Comparison of ENCODE assay signal across 11 cellular contexts in genomic region chr6:70396796-70397729, GRCh38. TPM values are rescaled to one million over a fixed set of nuclear protein-coding genes. Genes with fewer than 3 reads are reported as not detected.
DNase-seq lines count a peak whose midpoint lies in the region; ATAC-seq, FAIRE-seq and TF ChIP-seq lines count a peak whose summit lies in the region.
"Had no signal": no experiment of that assay in that cellular context is flagged by ENCODE, and none has a peak within 500 bp of the region (broad histone marks: within the 10 kb centered on the region; RNA-seq: fewer than 3 reads in every experiment).

No MANE protein-coding gene starts in this region.

- DNase-seq in bronchial epithelial cell (ENCODE audit: low read depth) (peak; percentile 87), neural progenitor cell (ENCODE audit: low spot score) (no peak), NCI-H1930 (lab: John Stamatoyannopoulos, UW) (no peak), foreskin melanocyte (no peak)
- DNase-seq: effector memory CD4-positive, alpha-beta T cell; NCI-H1417 treated with DMSO at 0.1 percent for 48 hours; T-helper 17 cell had no signal

- FAIRE-seq in bronchial epithelial cell (lab: Jason Lieb, UNC) = peak; percentile 7

- H2AFZ ChIP-seq in neural progenitor cell (replicated peaks) = peak overlapping the region; percentile 80

- H3K9ac ChIP-seq in neural progenitor cell = no peak overlapping the region

- H3F3A ChIP-seq in neural progenitor cell (ENCODE audit: low read depth) = no peaks in the 10 kb centered on the region

- H3K4me1 Mint-ChIP-seq in neural progenitor cell = peaks cover 4% of the 10 kb centered on the region
- H3K4me1 Mint-ChIP-seq: T-helper 17 cell had no signal

- no peaks in the 10 kb centered on the region for H3K9me3 Mint-ChIP-seq in neural progenitor cell

- ATAC-seq in GM18511 (IDR thresholded peaks at IDR 0.05; ENCODE audit: unreplicated experiment) (peak; percentile 66), HG03571 (IDR thresholded peaks at IDR 0.05; ENCODE audit: unreplicated experiment) (peak; percentile 51), GM19455 (IDR thresholded peaks at IDR 0.05; ENCODE audit: unreplicated experiment) (no peak), HG02885 (IDR thresholded peaks at IDR 0.05; ENCODE audit: poor library complexity, unreplicated experiment) (no peak)
- ATAC-seq: T-helper 17 cell had no signal

- H3K27me3 Mint-ChIP-seq in neural progenitor cell (ENCODE audit: insufficient read depth, low read depth) = no peaks in the 10 kb centered on the region

- H3K4me2 ChIP-seq in neural progenitor cell = no peak overlapping the region

- no peaks in the 10 kb centered on the region for H3K36me3 ChIP-seq in bronchial epithelial cell (ENCODE audit: control insufficient read depth, insufficient read depth, low read length)
- no peaks in the 10 kb centered on the region for H3K36me3 ChIP-seq in neural progenitor cell

- no peaks in the 10 kb centered on the region for H3K36me3 Mint-ChIP-seq in neural progenitor cell

- no peak overlapping the region for H3K27ac ChIP-seq in neural progenitor cell

- H3K27me3 ChIP-seq in bronchial epithelial cell (ENCODE audit: control insufficient read depth, insufficient read depth, low read length) (no peaks in the 10 kb centered on the region), neural progenitor cell (no peaks in the 10 kb centered on the region)

- H3K4me1 ChIP-seq in neural progenitor cell = no peaks in the 10 kb centered on the region

- no peak for TF ChIP-seq CTCF in bronchial epithelial cell (IDR thresholded peaks at IDR 0.05; ENCODE audit: insufficient read depth, low read length, severe bottlenecking)
- TF ChIP-seq CTCF in neural progenitor cell (IDR thresholded peaks at IDR 0.05) = no peak

- no peaks in the 10 kb centered on the region for H4K20me1 ChIP-seq in neural progenitor cell (ENCODE audit: low read depth)

- H3K4me3 ChIP-seq in bronchial epithelial cell (ENCODE audit: low read depth, low read length) (peak overlapping the region; percentile 38), neural progenitor cell (no peak overlapping the region)

- H3K27ac Mint-ChIP-seq in neural progenitor cell = no peak overlapping the region
- H3K27ac Mint-ChIP-seq: T-helper 17 cell had no signal

- no peaks in the 10 kb centered on the region for H3K79me2 ChIP-seq in neural progenitor cell (ENCODE audit: low read depth)

- H3K9me3 ChIP-seq in neural progenitor cell (ENCODE audit: low read depth) = no peaks in the 10 kb centered on the region

- no peak overlapping the region for H3K4me3 Mint-ChIP-seq in neural progenitor cell
- H3K4me3 Mint-ChIP-seq: T-helper 17 cell had no signal

RNA-seq across cellular contexts. Expression of gene FAM135A, which starts 16.2 kb away (rescaled TPM):
- total RNA-seq in bronchial epithelial cell (61.6 and 82.2 TPM in 2 replicates), neural progenitor cell (ENCODE audit: low replicate concordance) (68.8 and 85.3 TPM in 2 replicates)

Comparison
In these comparisons a context has a peak if more than half of its experiments do, and no peak if none do; other contexts are left out.
1. ATAC-seq: peak in GM18511 (single experiment) and HG03571 (single experiment); none in GM19455 (single experiment) and HG02885 (single experiment).